8 cellular contexts compared by ENCODE assay signal in genomic region chr15:42736178-42736792, GRCh38.
A peak's percentile ranks its signal among the peaks of the same experiment; 100 is the strongest.
DNase-seq lines count a peak whose midpoint lies in the region; ATAC-seq and TF ChIP-seq lines count a peak whose summit lies in the region.

No MANE protein-coding gene starts in this region.

- TF ChIP-seq CTCF in LNCaP clone FGC (IDR thresholded peaks at IDR 0.05; ENCODE audit: control insufficient read depth, extremely low read depth, insufficient read depth), result no peak

- peak; percentile 27 for DNase-seq in EH (ENCODE audit: low read depth)
- DNase-seq in LNCaP clone FGC (ENCODE audit: low read depth), result no peak
- DNase-seq in adipocyte (ENCODE audit: low read depth), result peak; percentile 77
- DNase-seq in stimulated activated CD4-positive, alpha-beta T cell treated with anti-CD3 and anti-CD28 coated beads, Interleukin-15, amount 100 ng/mL, for 24 hours, result peak; percentile 30
- DNase-seq in DMS79 (lab: John Stamatoyannopoulos, UW), result no peak
- DNase-seq in NCI-H1694 treated with DMSO at 0.1 percent for 48 hours (lab: John Stamatoyannopoulos, UW), result no peak

- H3K4me1 ChIP-seq in adipocyte (ENCODE audit: control insufficient read depth, insufficient read depth, low read length), result peaks cover 18% of the 10 kb centered on the region
- H3K4me1 ChIP-seq in iPS-18a (ENCODE audit: control insufficient read depth, low read depth, low read length), result peaks cover 5% of the 10 kb centered on the region

- H3K27me3 ChIP-seq in adipocyte (replicated peaks; ENCODE audit: control insufficient read depth, insufficient read depth, low read length) (no peaks in the 10 kb centered on the region), iPS-18a (ENCODE audit: control insufficient read depth, insufficient read depth, low read length) (no peaks in the 10 kb centered on the region)

- H3K36me3 ChIP-seq in adipocyte (ENCODE audit: control insufficient read depth, insufficient read depth, low read length, severe bottlenecking) (peaks cover 39% of the 10 kb centered on the region), iPS-18a (ENCODE audit: control insufficient read depth, low read depth, low read length) (peaks cover 28% of the 10 kb centered on the region)

- no peak overlapping the region for H3K27ac ChIP-seq in iPS-18a (ENCODE audit: low read length)

- ATAC-seq in GM21526 (IDR thresholded peaks at IDR 0.05; ENCODE audit: low FRiP score, unreplicated experiment), result peak; percentile 29

- H3K9me3 ChIP-seq in adipocyte (ENCODE audit: control insufficient read depth, low read length) (no peaks in the 10 kb centered on the region), iPS-18a (ENCODE audit: control insufficient read depth, low read depth, low read length) (no peaks in the 10 kb centered on the region)

- H3K4me3 ChIP-seq in LNCaP clone FGC (ENCODE audit: low read depth, low read length), result peak overlapping the region; percentile 68
- H3K4me3 ChIP-seq in adipocyte (ENCODE audit: low read length), result peak overlapping the region; percentile 90
- H3K4me3 ChIP-seq in iPS-18a (ENCODE audit: low read length), result peak overlapping the region; percentile 78

- H3K9ac ChIP-seq in adipocyte (ENCODE audit: low read length), result peak overlapping the region; percentile 93
- H3K9ac ChIP-seq in iPS-18a (ENCODE audit: low read length), result peak overlapping the region; percentile 44

Comparison
In these comparisons a context has a peak if more than half of its experiments do, and no peak if none do; other contexts are left out.
1. DNase-seq: peak in EH (single experiment), adipocyte (single experiment) and stimulated activated CD4-positive, alpha-beta T cell treated with anti-CD3 and anti-CD28 coated beads, Interleukin-15, amount 100 ng/mL, for 24 hours (single experiment); none in LNCaP clone FGC (single experiment), DMS79 (single experiment) and NCI-H1694 treated with DMSO at 0.1 percent for 48 hours (single experiment).
2. Peak in every context shown above with its lines, with median percentiles within 50 percentile points of each other: H3K4me3 ChIP-seq.